8 cellular contexts compared by ENCODE assay signal in genomic region chr22:23966568-23966967, GRCh38. TPM values are rescaled to one million over a fixed set of nuclear protein-coding genes. Genes with fewer than 3 reads are reported as not detected.
DNase-seq lines count a peak whose midpoint lies in the region; ATAC-seq, FAIRE-seq and TF ChIP-seq lines count a peak whose summit lies in the region.
"Not testable (repeated sequence)": the region's sequence is repeated elsewhere in the genome, so short reads cannot be mapped to it uniquely, and the experiment has no call there.
"Had no signal": no experiment of that assay in that cellular context is flagged by ENCODE, and none has a peak within 500 bp of the region (broad histone marks: within the 10 kb centered on the region; RNA-seq: fewer than 3 reads in every experiment).

Gene DDTL (plus strand): TSS chr22:23966888. CDS start chr22:23966915, 27 bp downstream.

- H3K9me3 ChIP-seq in lower lobe of right lung, result not testable (repeated sequence)

- not testable (repeated sequence) for H3K27me3 ChIP-seq in lower lobe of right lung (ENCODE audit: low read depth)

- not testable (repeated sequence) for H3K27ac ChIP-seq in lower lobe of right lung

- ATAC-seq in GM18870 (IDR thresholded peaks at IDR 0.05; ENCODE audit: unreplicated experiment), result peak; percentile 83
- ATAC-seq in GM21390 (IDR thresholded peaks at IDR 0.05; ENCODE audit: unreplicated experiment), result peak; percentile 79
- peak; percentile 91 for ATAC-seq in HG02763 (IDR thresholded peaks at IDR 0.05; ENCODE audit: unreplicated experiment)
- peak; percentile 89 for ATAC-seq in HG03159 (IDR thresholded peaks at IDR 0.05; ENCODE audit: unreplicated experiment)
- ATAC-seq in lower lobe of right lung, result peak; percentile 97 to 99

- not testable (repeated sequence) for H3K4me3 ChIP-seq in lower lobe of right lung

- FAIRE-seq in RCC 7860 (lab: Jason Lieb, UNC) (peak; percentile 84), colon (lab: Jason Lieb, UNC) (peak; percentile 5)

- TF ChIP-seq CTCF in lower lobe of right lung (IDR thresholded peaks at IDR 0.05), result not testable (repeated sequence)

- intact Hi-C loops in lower lobe of right lung (cut with DNase I), result not testable (repeated sequence)

- DNase-seq in RCC 7860 (ENCODE audit: low spot score); lower lobe of right lung: not testable (repeated sequence)

- not testable (repeated sequence) for H3K4me1 ChIP-seq in lower lobe of right lung

- peaks cover 25% of the 10 kb centered on the region for H3K36me3 ChIP-seq in lower lobe of right lung

RNA-seq across cellular contexts. Expression of gene DDTL, which starts in this region (rescaled TPM):
- 2.9 TPM for total RNA-seq in lower lobe of right lung
- total RNA-seq: mesothelial cell of epicardium had no signal
